ENCODE assay signal across 10 cellular contexts in genomic region chr12:45050751-45051489, GRCh38. TPM values are rescaled to one million over a fixed set of nuclear protein-coding genes. Genes with fewer than 3 reads are reported as not detected.
DNase-seq lines count a peak whose midpoint lies in the region; TF ChIP-seq lines count a peak whose summit lies in the region.
"Had no signal": no experiment of that assay in that cellular context is flagged by ENCODE, and none has a peak within 500 bp of the region (broad histone marks: within the 10 kb centered on the region; RNA-seq: fewer than 3 reads in every experiment).

Gene DBX2 (minus strand): TSS chr12:45051099. CDS start chr12:45050927, 172 bp downstream.

- H3K4me3 ChIP-seq in cardiac fibroblast (replicated peaks in 1 of 2; ENCODE audit: low read depth in 2 of 2, low read length in 2 of 2) = peak within 1 kb of the TSS; percentile 33 to 35

- no peaks in the 10 kb centered on the region for H3K36me3 Mint-ChIP-seq in activated CD4-positive, alpha-beta T cell treated with anti-CD3 and anti-CD28 coated beads, Interleukin-2, amount 10 ng/mL, durations not matched to agents 24 days and 14 days (ENCODE audit: low read depth)
- no peaks in the 10 kb centered on the region for H3K36me3 Mint-ChIP-seq in type B pancreatic cell
- H3K36me3 Mint-ChIP-seq: CD8-positive, alpha-beta memory T cell had no signal

- TF ChIP-seq CTCF in cardiac fibroblast (IDR thresholded peaks at IDR 0.05; ENCODE audit: low read depth, low read length) (no peak), type B pancreatic cell (conservative IDR thresholded peaks at IDR 0.05) (no peak), GM13976 (IDR thresholded peaks at IDR 0.05; ENCODE audit: borderline replicate concordance, control extremely low read depth, extremely low read depth, insufficient read depth, missing control alignments) (no peak)

- H3K4me1 Mint-ChIP-seq in activated CD4-positive, alpha-beta T cell treated with anti-CD3 and anti-CD28 coated beads, Interleukin-2, amount 10 ng/mL, durations not matched to agents 24 days and 14 days = no peaks in the 10 kb centered on the region
- peaks cover 7% of the 10 kb centered on the region for H3K4me1 Mint-ChIP-seq in type B pancreatic cell (ENCODE audit: unreplicated experiment)

- no peaks in the 10 kb centered on the region for H3K9me3 Mint-ChIP-seq in activated CD4-positive, alpha-beta T cell treated with anti-CD3 and anti-CD28 coated beads, Interleukin-2, amount 10 ng/mL, durations not matched to agents 24 days and 14 days
- no peaks in the 10 kb centered on the region for H3K9me3 Mint-ChIP-seq in type B pancreatic cell
- H3K9me3 Mint-ChIP-seq: CD8-positive, alpha-beta memory T cell had no signal

- no peak for DNase-seq in activated CD4-positive, alpha-beta T cell treated with anti-CD3 and anti-CD28 coated beads, Interleukin-2, amount 10 ng/mL, durations not matched to agents 24 days and 14 days
- DNase-seq in activated CD4-positive, alpha-beta T cell treated with anti-CD3 and anti-CD28 coated beads for 1 hour = no peak
- DNase-seq in cardiac fibroblast (ENCODE audit: low read depth in 2 of 2) = peak in 1 of 2 donors; percentile 1
- DNase-seq in left kidney (ENCODE audit: low read depth, low spot score) = peak; percentile 64
- peak; percentile 72 for DNase-seq in type B pancreatic cell (ENCODE audit: extremely low spot score, unreplicated experiment)
- DNase-seq in NCI-H187 (lab: John Stamatoyannopoulos, UW) = no peak
- DNase-seq in HUDEP-2 (lab: John Stamatoyannopoulos, UW; ENCODE audit: unreplicated experiment in 76 of 76) = no peak
- DNase-seq in GM13976 (ENCODE audit: low spot score) = no peak
- DNase-seq: CD8-positive, alpha-beta memory T cell; transverse colon had no signal

- intact Hi-C loops in activated CD4-positive, alpha-beta T cell treated with anti-CD3 and anti-CD28 coated beads, Interleukin-2, amount 10 ng/mL, durations not matched to agents 24 days and 14 days (cut with micrococcal nuclease) = no loop called here

- in situ Hi-C loops in GM13976 (cut with MboI; ENCODE audit: low sequenced_read_pairs, unreplicated experiment) = no loop called here

- H3K27ac Mint-ChIP-seq in activated CD4-positive, alpha-beta T cell treated with anti-CD3 and anti-CD28 coated beads, Interleukin-2, amount 10 ng/mL, durations not matched to agents 24 days and 14 days = no peak within 1 kb of the TSS
- no peak within 1 kb of the TSS for H3K27ac Mint-ChIP-seq in type B pancreatic cell
- H3K27ac Mint-ChIP-seq: CD8-positive, alpha-beta memory T cell had no signal

- H3K4me3 Mint-ChIP-seq in activated CD4-positive, alpha-beta T cell treated with anti-CD3 and anti-CD28 coated beads, Interleukin-2, amount 10 ng/mL, durations not matched to agents 24 days and 14 days = peak within 1 kb of the TSS; percentile 21
- peak within 1 kb of the TSS; percentile 90 for H3K4me3 Mint-ChIP-seq in type B pancreatic cell
- H3K4me3 Mint-ChIP-seq: CD8-positive, alpha-beta memory T cell had no signal

- H3K27me3 Mint-ChIP-seq in activated CD4-positive, alpha-beta T cell treated with anti-CD3 and anti-CD28 coated beads, Interleukin-2, amount 10 ng/mL, durations not matched to agents 24 days and 14 days = peaks cover 61% of the 10 kb centered on the region
- peaks cover 92% of the 10 kb centered on the region for H3K27me3 Mint-ChIP-seq in type B pancreatic cell

RNA-seq across cellular contexts. Expression of gene DBX2, which starts in this region (rescaled TPM):
- total RNA-seq in activated CD4-positive, alpha-beta T cell treated with anti-CD3 and anti-CD28 coated beads, Interleukin-2, amount 10 ng/mL, durations not matched to agents 24 days and 14 days = not detected in 2 replicates
- total RNA-seq in type B pancreatic cell (ENCODE audit: low replicate concordance) = 0.10 TPM in 1 of 2 replicates, not detected in the other
- total RNA-seq: CD8-positive, alpha-beta memory T cell had no signal

Comparison
In these comparisons a context has a peak if more than half of its experiments do, and no peak if none do; other contexts are left out.
1. Peak in DNase-seq in type B pancreatic cell; RNA of the gene not detected or under 1 TPM.